8 cellular contexts compared by ENCODE assay signal in genomic region chr4:127965803-127966175, GRCh38. TPM values are rescaled to one million over a fixed set of nuclear protein-coding genes. Genes with fewer than 3 reads are reported as not detected.
DNase-seq lines count a peak whose midpoint lies in the region; ATAC-seq and TF ChIP-seq lines count a peak whose summit lies in the region.

No MANE protein-coding gene starts in this region.

- intact Hi-C loops in PC-3 (cut with micrococcal nuclease) (loop anchor here (1.0 to 5.0 kb wide), 2 partner anchors 83 to 183 kb away; partner anchors contain the start of genes HSPA4L and PLK4), ovary (cut with DNase I) (loop anchor here in 2 of 4 donors (5.0 to 10.0 kb wide), 4 partner anchors 97 to 331 kb away; partner anchors contain the start of genes HSPA4L (in 2 of the 2), INTU (in 1 of the 2) and LARP1B (in 1 of the 2)), transverse colon (cut with DNase I; ENCODE audit: low total_unique reads) (no loop called here)
- intact Hi-C loops in activated T-helper 2 cell treated with anti-CD3 and anti-CD28 coated beads, Interferon-gamma antibody, Interleukin-2, Interleukin-4, amounts not matched to agents 10 μg/mL and 5 μg/mL and 100 μg/mL, durations not matched to agents 14 hours and 24 hours and 36 hours (cut with micrococcal nuclease), result loop anchor here (1.0 to 10.0 kb wide), 6 partner anchors 85 to 1129 kb away; partner anchors contain the start of genes C4orf33, HSPA4L, LARP1B and PLK4

- H3K4me3 ChIP-seq in PC-3 (ENCODE audit: low read length), result peak overlapping the region; percentile 95
- peak overlapping the region; percentile 98 for H3K4me3 ChIP-seq in fibroblast of villous mesenchyme (ENCODE audit: low read depth, low read length)
- peak overlapping the region; percentile 86 for H3K4me3 ChIP-seq in ovary
- H3K4me3 ChIP-seq in transverse colon, result peak overlapping the region; percentile 84 to 93 (median 88)

- H3K27ac Mint-ChIP-seq in activated T-helper 2 cell treated with anti-CD3 and anti-CD28 coated beads, Interferon-gamma antibody, Interleukin-2, Interleukin-4, amounts not matched to agents 10 μg/mL and 5 μg/mL and 100 μg/mL, durations not matched to agents 14 hours and 24 hours and 36 hours, result peak overlapping the region; percentile 93

- TF ChIP-seq POLR2A in ovary (IDR thresholded peaks at IDR 0.05) (no peak), transverse colon (IDR thresholded peaks at IDR 0.05) (no peak)

- DNase-seq in C1 segment of cervical spinal cord (lab: John Stamatoyannopoulos, UW), result peak in 9 of 14 donors; percentile 29 to 70 (median 53)
- DNase-seq in GM19240 (ENCODE audit: insufficient read length, low spot score), result peak; percentile 19
- peak; percentile 33 for DNase-seq in PC-3
- DNase-seq in activated T-helper 2 cell treated with anti-CD3 and anti-CD28 coated beads, Interferon-gamma antibody, Interleukin-2, Interleukin-4, amounts not matched to agents 10 μg/mL and 5 μg/mL and 100 μg/mL, durations not matched to agents 14 hours and 24 hours and 36 hours (ENCODE audit: low spot score), result peak; percentile 63
- DNase-seq in fibroblast of villous mesenchyme (ENCODE audit: low read depth), result no peak
- no peak for DNase-seq in ovary
- peak; percentile 70 for DNase-seq in transverse colon

- peak overlapping the region; percentile 95 for H3K9ac ChIP-seq in PC-3 (ENCODE audit: low read length)

- H4K20me1 ChIP-seq in PC-3 (ENCODE audit: low read length), result no peaks in the 10 kb centered on the region

- peak overlapping the region; percentile 95 for H3K4me3 Mint-ChIP-seq in activated T-helper 2 cell treated with anti-CD3 and anti-CD28 coated beads, Interferon-gamma antibody, Interleukin-2, Interleukin-4, amounts not matched to agents 10 μg/mL and 5 μg/mL and 100 μg/mL, durations not matched to agents 14 hours and 24 hours and 36 hours (ENCODE audit: low read depth)

- peaks cover 27% of the 10 kb centered on the region for H3K36me3 Mint-ChIP-seq in activated T-helper 2 cell treated with anti-CD3 and anti-CD28 coated beads, Interferon-gamma antibody, Interleukin-2, Interleukin-4, amounts not matched to agents 10 μg/mL and 5 μg/mL and 100 μg/mL, durations not matched to agents 14 hours and 24 hours and 36 hours (ENCODE audit: low read depth)

- CTCF ChIA-PET in PC-3 (lab: Charles Lee), result interaction anchor here (0.6 to 0.9 kb wide), 2 partner anchors 34 to 38 kb away, joined by 3 to 4 read pairs; no protein-coding TSS in a partner anchor

- peak overlapping the region; percentile 73 for H3K27ac ChIP-seq in PC-3 (ENCODE audit: low read length)
- H3K27ac ChIP-seq in ovary, result peak overlapping the region; percentile 68 to 97
- peak overlapping the region; percentile 97 to 99 (median 98) for H3K27ac ChIP-seq in transverse colon

- H3K36me3 ChIP-seq in PC-3 (ENCODE audit: low read depth, low read length) (no peaks in the 10 kb centered on the region), ovary (no peaks in the 10 kb centered on the region), transverse colon (no peaks in the 10 kb centered on the region)

- peak overlapping the region; percentile 96 for H3K4me2 ChIP-seq in PC-3 (ENCODE audit: low read length)

- POLR2A ChIA-PET in PC-3 (lab: Charles Lee; ENCODE audit: unreplicated experiment), result interaction anchor here (0.6 kb wide), 1 partner anchor 202 kb away, joined by 4 read pairs; no protein-coding TSS in a partner anchor

- H3K9me3 ChIP-seq in PC-3 (ENCODE audit: low read length) (no peaks in the 10 kb centered on the region), ovary (no peaks in the 10 kb centered on the region), transverse colon (no peaks in the 10 kb centered on the region)

- no peak for TF ChIP-seq EP300 in ovary (IDR thresholded peaks at IDR 0.05)
- no peak for TF ChIP-seq EP300 in transverse colon (IDR thresholded peaks at IDR 0.05; ENCODE audit: low read depth)

- peaks cover 72% of the 10 kb centered on the region for H3K79me2 ChIP-seq in PC-3 (ENCODE audit: low read length)

- no peaks in the 10 kb centered on the region for H3K27me3 ChIP-seq in PC-3 (ENCODE audit: low read length)
- H3K27me3 ChIP-seq in ovary, result no peaks in the 10 kb centered on the region
- no peaks in the 10 kb centered on the region for H3K27me3 ChIP-seq in transverse colon

- H3K27me3 Mint-ChIP-seq in activated T-helper 2 cell treated with anti-CD3 and anti-CD28 coated beads, Interferon-gamma antibody, Interleukin-2, Interleukin-4, amounts not matched to agents 10 μg/mL and 5 μg/mL and 100 μg/mL, durations not matched to agents 14 hours and 24 hours and 36 hours (ENCODE audit: low read depth), result no peaks in the 10 kb centered on the region

- ATAC-seq in HG03442 (IDR thresholded peaks at IDR 0.05; ENCODE audit: unreplicated experiment), result peak; percentile 35
- peak; percentile 21 for ATAC-seq in PC-3

- WGBS in ovary, 3 donors, result 0 to 1% (median 1%) methylated on average over 15 of the region's 15 CpGs
- 1% methylated on average over 14 of the region's 15 CpGs; no CpG with 5 or more reads in 1 of the 2 donors for WGBS in transverse colon (ENCODE audit: low coverage in 1 of 2), 2 donors

- peak overlapping the region; percentile 92 for H2AFZ ChIP-seq in PC-3 (ENCODE audit: low read length)

- peaks cover 26% of the 10 kb centered on the region for H3K4me1 Mint-ChIP-seq in activated T-helper 2 cell treated with anti-CD3 and anti-CD28 coated beads, Interferon-gamma antibody, Interleukin-2, Interleukin-4, amounts not matched to agents 10 μg/mL and 5 μg/mL and 100 μg/mL, durations not matched to agents 14 hours and 24 hours and 36 hours (ENCODE audit: low read depth)

- H3K4me1 ChIP-seq in PC-3 (ENCODE audit: insufficient read depth, low read length), result 0 out of 2 replicates have a peak, but pooled peaks cover 5% of the 10 kb centered on the region
- peaks cover 2% of the 10 kb centered on the region for H3K4me1 ChIP-seq in ovary (ENCODE audit: insufficient read depth)
- peaks cover 4 to 31% (median 10%) of the 10 kb centered on the region in 4 donors for H3K4me1 ChIP-seq in transverse colon

- no peak; the same call in 1 of the 2 replicates for TF ChIP-seq CTCF in PC-3 (conservative IDR thresholded peaks at IDR 0.05; ENCODE audit: low read depth, low read length)
- TF ChIP-seq CTCF in fibroblast of villous mesenchyme (IDR thresholded peaks at IDR 0.05; ENCODE audit: insufficient read depth, low read depth, low read length), result no peak
- no peak for TF ChIP-seq CTCF in ovary (IDR thresholded peaks at IDR 0.05)
- TF ChIP-seq CTCF in transverse colon (IDR thresholded peaks at IDR 0.05), result no peak

- no peaks in the 10 kb centered on the region for H3K9me2 ChIP-seq in PC-3 (replicated peaks; ENCODE audit: low read length)

- BruUV-seq in PC-3 (replicated peaks; lab: Mats Ljungman, UMichigan), result no TSS peak

- no peaks in the 10 kb centered on the region for H3F3A ChIP-seq in PC-3 (ENCODE audit: low read length, unreplicated experiment)

- in situ Hi-C loops in transverse colon (cut with MboI; ENCODE audit: low pct_ligation_motif_present in 1 of 4, low pct_unique_long_range_greater_than_20kb in 1 of 4, low sequenced_read_pairs in 3 of 4), result no loop called here

- no peaks in the 10 kb centered on the region for H3K9me3 Mint-ChIP-seq in activated T-helper 2 cell treated with anti-CD3 and anti-CD28 coated beads, Interferon-gamma antibody, Interleukin-2, Interleukin-4, amounts not matched to agents 10 μg/mL and 5 μg/mL and 100 μg/mL, durations not matched to agents 14 hours and 24 hours and 36 hours

RNA-seq across cellular contexts. Expression of gene ABHD18, which starts 0.6 kb away (rescaled TPM):
- total RNA-seq in PC-3 (2014; rRNA removed) (3.3 and 6.2 TPM in 2 replicates), fibroblast of villous mesenchyme (5.5 and 8.6 TPM in 2 replicates), ovary (10 to 100 TPM in 3 of 7 donors, 1 to 10 TPM in 4; 6.3 to 11.3 (median 9.6) TPM), transverse colon (10 to 100 TPM; 13.7 to 22.3 (median 16.0) TPM)
- 21.0 and 23.9 TPM in 2 replicates for total RNA-seq in activated T-helper 2 cell treated with anti-CD3 and anti-CD28 coated beads, Interferon-gamma antibody, Interleukin-2, Interleukin-4, amounts not matched to agents 10 μg/mL and 5 μg/mL and 100 μg/mL, durations not matched to agents 14 hours and 24 hours and 36 hours
- polyA plus RNA-seq in ovary, result 1 to 10 TPM; 3.5 to 7.4 TPM

RNA-seq across cellular contexts. Expression of gene MFSD8, which starts 0.8 kb away (rescaled TPM):
- 12.3 and 12.8 TPM in 2 replicates for total RNA-seq in PC-3 (2014; rRNA removed)
- 18.7 and 20.2 TPM in 2 replicates for total RNA-seq in activated T-helper 2 cell treated with anti-CD3 and anti-CD28 coated beads, Interferon-gamma antibody, Interleukin-2, Interleukin-4, amounts not matched to agents 10 μg/mL and 5 μg/mL and 100 μg/mL, durations not matched to agents 14 hours and 24 hours and 36 hours
- total RNA-seq in fibroblast of villous mesenchyme, result 21.6 and 28.1 TPM in 2 replicates
- total RNA-seq in ovary, result 10 to 100 TPM; 18.1 to 29.7 (median 25.4) TPM
- 10 to 100 TPM; 11.8 to 13.5 TPM for polyA plus RNA-seq in ovary
- 10 to 100 TPM; 26.6 to 50.5 (median 34.4) TPM for total RNA-seq in transverse colon

Comparison
In these comparisons a context has a peak if more than half of its experiments do, and no peak if none do; other contexts are left out.
1. DNase-seq: peak in C1 segment of cervical spinal cord (9 of 14), GM19240 (single experiment), PC-3 (single experiment), activated T-helper 2 cell treated with anti-CD3 and anti-CD28 coated beads, Interferon-gamma antibody, Interleukin-2, Interleukin-4, amounts not matched to agents 10 μg/mL and 5 μg/mL and 100 μg/mL, durations not matched to agents 14 hours and 24 hours and 36 hours (single experiment) and transverse colon (single experiment); none in fibroblast of villous mesenchyme (single experiment) and ovary (0 of 5).
2. Peak in every context shown above with its lines, with median percentiles within 50 percentile points of each other: H3K27ac ChIP-seq and H3K4me3 ChIP-seq.